In the genomic region with DNA sequence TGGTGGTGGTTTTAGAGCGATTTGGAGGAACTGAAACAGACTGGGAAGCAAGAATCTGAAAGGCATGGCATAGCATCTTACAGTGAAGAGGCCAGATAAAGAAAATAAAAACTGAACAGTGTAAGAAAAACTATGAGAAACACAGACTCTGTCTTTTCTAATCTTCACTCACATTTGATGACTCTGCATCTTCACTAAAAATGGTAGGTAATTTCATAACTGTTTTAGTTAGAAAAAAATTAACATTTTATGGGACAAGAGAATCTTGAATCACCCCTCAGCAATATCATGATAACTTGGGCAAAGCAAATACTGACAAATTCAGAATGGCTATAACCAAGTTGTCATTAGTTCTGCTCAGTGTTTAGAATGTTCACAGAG, we compare ENCODE assay signal across 22 cellular contexts.
"Had no signal": no experiment of that assay in that cellular context is flagged by ENCODE, and none has a peak within 500 bp of the region (broad histone marks: within the 10 kb centered on the region; RNA-seq: fewer than 3 reads in every experiment).

No MANE protein-coding gene starts in this region.

- H3K9me3 Mint-ChIP-seq: activated naive CD8-positive, alpha-beta T cell treated with anti-CD3 and anti-CD28 coated beads, Interleukin-2, amount 10 ng/mL, durations not matched to agents 7 days and 5 days had no signal

- H3K27me3 Mint-ChIP-seq: activated B cell treated with CpG ODN at 0.5 μM for 24 hours; activated CD4-positive, alpha-beta memory T cell treated with anti-CD3 and anti-CD28 coated beads for 36 hours; activated CD4-positive, alpha-beta T cell treated with anti-CD3 and anti-CD28 coated beads, Interleukin-2, amount 10 ng/mL, durations not matched to agents 24 days and 14 days; activated naive CD8-positive, alpha-beta T cell treated with anti-CD3 and anti-CD28 coated beads, Interleukin-2, amount 10 ng/mL, durations not matched to agents 7 days and 5 days; central memory CD8-positive, alpha-beta T cell; T-helper 17 cell had no signal

- H3K4me1 Mint-ChIP-seq: activated B cell treated with CpG ODN at 0.5 μM for 24 hours; activated CD4-positive, alpha-beta T cell treated with anti-CD3 and anti-CD28 coated beads, Interleukin-2, amount 10 ng/mL, durations not matched to agents 24 days and 14 days; activated naive CD8-positive, alpha-beta T cell treated with anti-CD3 and anti-CD28 coated beads, Interleukin-2, amount 10 ng/mL, durations not matched to agents 7 days and 5 days; central memory CD8-positive, alpha-beta T cell; T-helper 17 cell had no signal

- ATAC-seq: PC-3, T-helper 17 cell had no signal

- DNase-seq: activated B cell treated with CpG ODN at 0.5 μM for 24 hours; activated CD4-positive, alpha-beta memory T cell treated with anti-CD3 and anti-CD28 coated beads for 36 hours; activated CD4-positive, alpha-beta T cell treated with anti-CD3 and anti-CD28 coated beads for 1 hour; activated CD4-positive, alpha-beta T cell treated with anti-CD3 and anti-CD28 coated beads, Interleukin-2, amount 10 ng/mL, durations not matched to agents 24 days and 14 days; activated CD8-positive, alpha-beta memory T cell treated with anti-CD3 and anti-CD28 coated beads for 24 hours; activated naive CD4-positive, alpha-beta T cell treated with anti-CD3 and anti-CD28 coated beads, Interleukin-2, amount 50 U/mL, for 16 hours; activated naive CD8-positive, alpha-beta T cell treated with anti-CD3 and anti-CD28 coated beads, Interleukin-2, amount 10 ng/mL, durations not matched to agents 7 days and 5 days; activated T-cell treated with anti-CD3 and anti-CD28 coated beads for 4 hours; aorta; Karpas-422; MM.1S; NCI-H1105; NCI-H1436; NCI-H187; NCI-H2081; NCI-H524; PC-3; SHP77 treated with DMSO at 0.1 percent for 48 hours; T-helper 17 cell; T-helper 9 cell had no signal

- FAIRE-seq: RCC 7860 had no signal

- H3K27ac Mint-ChIP-seq: activated B cell treated with CpG ODN at 0.5 μM for 24 hours; activated CD4-positive, alpha-beta memory T cell treated with anti-CD3 and anti-CD28 coated beads for 36 hours; activated CD4-positive, alpha-beta T cell treated with anti-CD3 and anti-CD28 coated beads, Interleukin-2, amount 10 ng/mL, durations not matched to agents 24 days and 14 days; activated naive CD8-positive, alpha-beta T cell treated with anti-CD3 and anti-CD28 coated beads, Interleukin-2, amount 10 ng/mL, durations not matched to agents 7 days and 5 days; T-helper 17 cell had no signal

- H3K4me3 Mint-ChIP-seq: activated B cell treated with CpG ODN at 0.5 μM for 24 hours; activated CD4-positive, alpha-beta memory T cell treated with anti-CD3 and anti-CD28 coated beads for 36 hours; activated CD4-positive, alpha-beta T cell treated with anti-CD3 and anti-CD28 coated beads, Interleukin-2, amount 10 ng/mL, durations not matched to agents 24 days and 14 days; activated naive CD8-positive, alpha-beta T cell treated with anti-CD3 and anti-CD28 coated beads, Interleukin-2, amount 10 ng/mL, durations not matched to agents 7 days and 5 days; central memory CD8-positive, alpha-beta T cell; T-helper 17 cell had no signal

- H3K36me3 Mint-ChIP-seq: activated CD4-positive, alpha-beta memory T cell treated with anti-CD3 and anti-CD28 coated beads for 36 hours; activated naive CD8-positive, alpha-beta T cell treated with anti-CD3 and anti-CD28 coated beads, Interleukin-2, amount 10 ng/mL, durations not matched to agents 7 days and 5 days had no signal
